9 cellular contexts compared by ENCODE assay signal in genomic region chr6:305371-306206, GRCh38.
A peak's percentile ranks its signal among the peaks of the same experiment; 100 is the strongest.
DNase-seq lines count a peak whose midpoint lies in the region; ATAC-seq and TF ChIP-seq lines count a peak whose summit lies in the region.
"Had no signal": no experiment of that assay in that cellular context is flagged by ENCODE, and none has a peak within 500 bp of the region (broad histone marks: within the 10 kb centered on the region; RNA-seq: fewer than 3 reads in every experiment).

No MANE protein-coding gene starts in this region.

- H3K4me1 Mint-ChIP-seq in activated naive CD4-positive, alpha-beta T cell treated with anti-CD3 and anti-CD28 coated beads, Interleukin-2, amount 10 ng/mL, durations not matched to agents 7 days and 5 days = no peaks in the 10 kb centered on the region

- peak; percentile 34 for TF ChIP-seq POLR2A in GM18526 (IDR thresholded peaks at IDR 0.05; ENCODE audit: extremely low read depth, insufficient read length)

- ATAC-seq in GM21447 (IDR thresholded peaks at IDR 0.05; ENCODE audit: unreplicated experiment) (peak; percentile 86), HG03175 (IDR thresholded peaks at IDR 0.05; ENCODE audit: unreplicated experiment) (peak; percentile 89)

- CTCF ChIA-PET in activated naive CD4-positive, alpha-beta T cell treated with anti-CD3 and anti-CD28 coated beads, Interleukin-2, amount 10 ng/mL, durations not matched to agents 7 days and 5 days (lab: Charles Lee) = interaction anchor here (1.3 kb wide), 1 partner anchor 9 kb away, joined by 3 read pairs; no protein-coding TSS in a partner anchor

- DNase-seq in kidney tubule cell (ENCODE audit: low spot score) (peak; percentile 58), medulla oblongata (ENCODE audit: extremely low spot score) (no peak), NCI-H1417 (lab: John Stamatoyannopoulos, UW) (no peak)
- no peak for DNase-seq in activated CD4-positive, alpha-beta T cell treated with anti-CD3 and anti-CD28 coated beads for 48 hours
- no peak for DNase-seq in activated naive CD4-positive, alpha-beta T cell treated with anti-CD3 and anti-CD28 coated beads, Interleukin-2, amount 10 ng/mL, durations not matched to agents 7 days and 5 days

- no peak overlapping the region for H3K4me3 Mint-ChIP-seq in activated naive CD4-positive, alpha-beta T cell treated with anti-CD3 and anti-CD28 coated beads, Interleukin-2, amount 10 ng/mL, durations not matched to agents 7 days and 5 days
- H3K4me3 Mint-ChIP-seq: stimulated activated naive CD8-positive, alpha-beta T cell treated with anti-CD3 and anti-CD28 coated beads, Interleukin-15, Interleukin-2, amounts not matched to agents 100 ng/mL and 50 ng/mL, for 24 hours had no signal

- peaks cover 8% of the 10 kb centered on the region for H3K36me3 Mint-ChIP-seq in activated naive CD4-positive, alpha-beta T cell treated with anti-CD3 and anti-CD28 coated beads, Interleukin-2, amount 10 ng/mL, durations not matched to agents 7 days and 5 days

- H3K9me3 Mint-ChIP-seq in activated naive CD4-positive, alpha-beta T cell treated with anti-CD3 and anti-CD28 coated beads, Interleukin-2, amount 10 ng/mL, durations not matched to agents 7 days and 5 days = no peaks in the 10 kb centered on the region
- H3K9me3 Mint-ChIP-seq: stimulated activated naive CD8-positive, alpha-beta T cell treated with anti-CD3 and anti-CD28 coated beads, Interleukin-15, Interleukin-2, amounts not matched to agents 100 ng/mL and 50 ng/mL, for 24 hours had no signal

- no peaks in the 10 kb centered on the region for H3K27me3 Mint-ChIP-seq in activated naive CD4-positive, alpha-beta T cell treated with anti-CD3 and anti-CD28 coated beads, Interleukin-2, amount 10 ng/mL, durations not matched to agents 7 days and 5 days
- H3K27me3 Mint-ChIP-seq: stimulated activated naive CD8-positive, alpha-beta T cell treated with anti-CD3 and anti-CD28 coated beads, Interleukin-15, Interleukin-2, amounts not matched to agents 100 ng/mL and 50 ng/mL, for 24 hours had no signal

- H3K27ac Mint-ChIP-seq in activated naive CD4-positive, alpha-beta T cell treated with anti-CD3 and anti-CD28 coated beads, Interleukin-2, amount 10 ng/mL, durations not matched to agents 7 days and 5 days = no peak overlapping the region
- H3K27ac Mint-ChIP-seq: stimulated activated naive CD8-positive, alpha-beta T cell treated with anti-CD3 and anti-CD28 coated beads, Interleukin-15, Interleukin-2, amounts not matched to agents 100 ng/mL and 50 ng/mL, for 24 hours had no signal
